Comparison of ENCODE assay signal across 8 cellular contexts in genomic region chr16:30761928-30762902, GRCh38. TPM values are rescaled to one million over a fixed set of nuclear protein-coding genes. Genes with fewer than 3 reads are reported as not detected.
DNase-seq lines count a peak whose midpoint lies in the region; ATAC-seq, FAIRE-seq and TF ChIP-seq lines count a peak whose summit lies in the region.

Gene CFAP119, minus strand, starts transcription at chr16:30762062. Its CDS starts 314 bp downstream, at chr16:30761748.
Gene RNF40, plus strand, starts transcription at chr16:30762322. Its CDS starts 224 bp downstream, at chr16:30762546.

- H3K27ac ChIP-seq in right cardiac atrium (ENCODE audit: low read length): peak within 1 kb of the TSS; percentile 82
- H3K27ac ChIP-seq in psoas muscle: peak within 1 kb of the TSS; percentile 93

- no peak for FAIRE-seq in urothelium cell line (lab: Jason Lieb, UNC)

- DNase-seq in NCI-H187 (lab: John Stamatoyannopoulos, UW) (peak; percentile 73 to 82), T-helper 2 cell (peak; percentile 80 to 94 (median 87)), anterior cingulate cortex (lab: John Stamatoyannopoulos, UW) (peak; percentile 71 to 98 (median 96)), right cardiac atrium (peak; percentile 96 to 98 (median 98)), psoas muscle (peak; percentile 96 to 98), urothelium cell line (ENCODE audit: low spot score) (peak; percentile 96)

- ATAC-seq in GM18502 (IDR thresholded peaks at IDR 0.05; ENCODE audit: poor library complexity, unreplicated experiment): peak; percentile 90
- peak; percentile 75 for ATAC-seq in HG02943 (IDR thresholded peaks at IDR 0.05; ENCODE audit: low read depth, unreplicated experiment)
- ATAC-seq in right cardiac atrium: peak; percentile 96 to 97
- peak; percentile 98 for ATAC-seq in psoas muscle

- H3K4me3 ChIP-seq in right cardiac atrium (ENCODE audit: low read length): peak within 1 kb of the TSS; percentile 91
- peak within 1 kb of the TSS; percentile 97 for H3K4me3 ChIP-seq in psoas muscle

- peaks cover 9% of the 10 kb centered on the region for H3K4me1 ChIP-seq in right cardiac atrium (ENCODE audit: control insufficient read depth, insufficient read depth, low read length)
- H3K4me1 ChIP-seq in psoas muscle: peaks cover 26% of the 10 kb centered on the region

- no peaks in the 10 kb centered on the region for H3K9me3 ChIP-seq in right cardiac atrium (ENCODE audit: control insufficient read depth, low read length)
- H3K9me3 ChIP-seq in psoas muscle: no peaks in the 10 kb centered on the region

- no peaks in the 10 kb centered on the region for H3K27me3 ChIP-seq in right cardiac atrium (ENCODE audit: control insufficient read depth, insufficient read depth)
- H3K27me3 ChIP-seq in psoas muscle (ENCODE audit: insufficient read depth in 3 of 3, low read length in 2 of 3): no peaks in the 10 kb centered on the region

- WGBS in right cardiac atrium: under 1% methylated on average over 60 of the region's 60 CpGs
- WGBS in psoas muscle, 3 donors: 0 to 1% (median 1%) methylated on average over 56 to 60 of the region's 60 CpGs

- intact Hi-C loops in right cardiac atrium (cut with DNase I): loop anchor here in 1 of 4 donors (10.0 kb wide), 1 partner anchor 57 kb away; no protein-coding TSS in a partner anchor
- intact Hi-C loops in psoas muscle (cut with DNase I): no loop called here

- no peak for TF ChIP-seq CTCF in psoas muscle (IDR thresholded peaks at IDR 0.05)

- H3K36me3 ChIP-seq in psoas muscle (ENCODE audit: insufficient read depth in 1 of 2, low read depth in 1 of 2): peaks cover 9 to 60% of the 10 kb centered on the region in 2 donors

RNA-seq across cellular contexts. Expression of gene CFAP119, which starts in this region (rescaled TPM):
- total RNA-seq in right cardiac atrium (1 to 10 TPM in 2 of 4 donors, under 1 TPM in 2; 0.51 to 1.5 (median 0.92) TPM), psoas muscle (1 to 10 TPM in 1 of 4 donors, under 1 TPM in 3; 0.52 to 2.4 (median 0.78) TPM)
- polyA plus RNA-seq in right cardiac atrium (0.95 TPM), psoas muscle (1 to 10 TPM in 1 of 3 donors, under 1 TPM in 2; 0.48 to 3.0 (median 0.63) TPM)

RNA-seq across cellular contexts. Expression of gene RNF40, which starts in this region (rescaled TPM):
- 10 to 100 TPM; 46.6 to 64.9 (median 49.8) TPM for total RNA-seq in right cardiac atrium
- polyA plus RNA-seq in right cardiac atrium: 36.1 TPM
- 10 to 100 TPM; 26.8 to 49.1 (median 36.5) TPM for total RNA-seq in psoas muscle
- 10 to 100 TPM; 29.1 to 42.2 (median 33.2) TPM for polyA plus RNA-seq in psoas muscle

Comparison
In these comparisons a context has a peak if more than half of its experiments do, and no peak if none do; other contexts are left out.
1. Peak in every context shown above with its lines: DNase-seq, ATAC-seq, H3K4me3 ChIP-seq and H3K27ac ChIP-seq.